In the genomic region with DNA sequence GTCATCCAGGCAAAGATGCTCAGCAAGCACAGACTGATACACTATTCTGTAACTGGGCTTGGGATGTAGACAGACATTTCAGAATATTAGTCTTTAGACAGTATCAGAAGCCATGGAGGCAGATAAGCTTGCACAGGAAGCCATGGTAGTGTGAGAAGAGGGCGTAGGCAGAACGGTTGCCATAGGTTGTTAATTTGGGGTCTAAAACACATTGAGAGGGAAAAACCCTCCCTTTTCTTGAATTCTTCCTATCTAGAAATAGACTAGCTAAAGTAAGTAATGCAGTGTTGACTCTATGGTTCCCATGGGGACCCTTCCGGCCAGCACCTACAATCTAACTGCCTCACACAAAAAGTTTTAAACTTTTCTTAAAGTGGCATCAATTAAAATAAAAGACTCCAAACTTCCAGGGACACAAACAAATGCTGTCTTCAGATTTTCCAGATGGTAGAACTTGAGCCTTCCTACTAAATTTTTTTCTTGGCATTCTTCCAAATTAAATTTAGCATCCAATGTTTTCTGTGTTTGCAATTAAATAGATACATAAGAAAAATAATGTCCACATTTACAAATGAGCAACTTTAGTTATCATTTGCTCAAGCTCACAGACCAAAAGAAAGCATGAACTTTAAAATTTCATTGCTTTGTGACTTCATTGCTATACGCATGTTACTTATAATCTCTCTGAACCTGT, we compare ENCODE assay signal across 9 cellular contexts. TPM values are rescaled to one million over a fixed set of nuclear protein-coding genes. Genes with fewer than 3 reads are reported as not detected.
DNase-seq lines count a peak whose midpoint lies in the region; ATAC-seq and TF ChIP-seq lines count a peak whose summit lies in the region.
"Had no signal": no experiment of that assay in that cellular context is flagged by ENCODE, and none has a peak within 500 bp of the region (broad histone marks: within the 10 kb centered on the region; RNA-seq: fewer than 3 reads in every experiment).

No MANE protein-coding gene starts in this region.

- DNase-seq in GM10266 (ENCODE audit: extremely low spot score), result peak; percentile 55
- DNase-seq in MG63, result no peak
- DNase-seq in ovary, result no peak
- no peak for DNase-seq in D341Med (ENCODE audit: low spot score)
- no peak for DNase-seq in NCI-H1930 (lab: John Stamatoyannopoulos, UW)
- no peak for DNase-seq in DMS79 (lab: John Stamatoyannopoulos, UW)
- DNase-seq: NCI-H524 treated with DMSO at 0.1 percent for 48 hours had no signal

- peaks cover 54% of the 10 kb centered on the region for H3K36me3 ChIP-seq in MG63
- H3K36me3 ChIP-seq in ectodermal cell (ENCODE audit: control insufficient read depth, insufficient read depth, low read length), result peaks cover 34% of the 10 kb centered on the region
- H3K36me3 ChIP-seq in ovary, result no peaks in the 10 kb centered on the region

- no peak overlapping the region for H3K27ac ChIP-seq in ectodermal cell (ENCODE audit: insufficient read depth, low read depth, low read length, poor library complexity, severe bottlenecking)
- H3K27ac ChIP-seq in ovary, result no peak overlapping the region

- peak overlapping the region; percentile 99 for H3K4me3 ChIP-seq in MG63
- peak overlapping the region; percentile 73 for H3K4me3 ChIP-seq in ectodermal cell (ENCODE audit: insufficient read depth, low read depth, low read length)
- peak overlapping the region; percentile 86 for H3K4me3 ChIP-seq in ovary

- H3K9me3 ChIP-seq in MG63, result no peaks in the 10 kb centered on the region
- no peaks in the 10 kb centered on the region for H3K9me3 ChIP-seq in ectodermal cell (ENCODE audit: control insufficient read depth, low read length)
- no peaks in the 10 kb centered on the region for H3K9me3 ChIP-seq in ovary

- 94 to 97% methylated on average over 3 of the region's 4 CpGs for WGBS in ectodermal cell, 2 experiments
- 53 to 92% (median 84%) methylated on average over 4 of the region's 4 CpGs for WGBS in ovary, 3 donors

- TF ChIP-seq CTCF in GM10266 (IDR thresholded peaks at IDR 0.05; ENCODE audit: control insufficient read depth, insufficient read depth, low read depth, missing control alignments) (no peak), ovary (IDR thresholded peaks at IDR 0.05) (no peak)

- H3K4me1 ChIP-seq in ectodermal cell (ENCODE audit: control insufficient read depth, insufficient read depth, low read length) (peaks cover 15% of the 10 kb centered on the region), ovary (ENCODE audit: insufficient read depth) (peaks cover 6% of the 10 kb centered on the region)

- intact Hi-C loops in ovary (cut with DNase I), result no loop called here

- TF ChIP-seq EP300 in ovary (IDR thresholded peaks at IDR 0.05), result no peak

- TF ChIP-seq POLR2A in ovary (IDR thresholded peaks at IDR 0.05), result no peak

- H3K27me3 ChIP-seq in MG63 (no peaks in the 10 kb centered on the region), ectodermal cell (ENCODE audit: control insufficient read depth, insufficient read depth, low read length, poor library complexity, severe bottlenecking) (no peaks in the 10 kb centered on the region), ovary (no peaks in the 10 kb centered on the region)

- ATAC-seq in GM21576 (IDR thresholded peaks at IDR 0.05; ENCODE audit: unreplicated experiment), result no peak

RNA-seq across cellular contexts. Expression of a gene that starts 1.9 kb away (rescaled TPM):
- 75.7 and 79.7 TPM in 2 replicates for total RNA-seq in MG63 (2014; rRNA removed; shearing (Covaris generic); ENCODE audit: low replicate concordance)
- polyA plus RNA-seq in ectodermal cell (2013, experiment 1 of 4), result 102 TPM
- 104 TPM for polyA plus RNA-seq in ectodermal cell (2013, experiment 2 of 4)
- 81.3 TPM for polyA plus RNA-seq in ectodermal cell (2013, experiment 3 of 4)
- 89.4 TPM for polyA plus RNA-seq in ectodermal cell (2013, experiment 4 of 4)
- 10 to 100 TPM; 39.6 to 57.8 (median 50.7) TPM for total RNA-seq in ovary
- polyA plus RNA-seq in ovary, result 10 to 100 TPM; 34.2 to 56.7 TPM

RNA-seq across cellular contexts. Expression of a gene that starts 2.1 kb away (rescaled TPM):
- total RNA-seq in MG63 (2014; rRNA removed; shearing (Covaris generic); ENCODE audit: low replicate concordance), result 0.59 and 1.4 TPM in 2 replicates
- 5.7 TPM for polyA plus RNA-seq in ectodermal cell (2013, experiment 1 of 4)
- polyA plus RNA-seq in ectodermal cell (2013, experiment 2 of 4), result 5.0 TPM
- polyA plus RNA-seq in ectodermal cell (2013, experiment 3 of 4), result 3.8 TPM
- 4.3 TPM for polyA plus RNA-seq in ectodermal cell (2013, experiment 4 of 4)
- total RNA-seq in ovary, result 1 to 10 TPM; 2.6 to 7.3 (median 6.0) TPM
- 1 to 10 TPM; 5.1 to 5.6 TPM for polyA plus RNA-seq in ovary

RNA-seq across cellular contexts. Expression of a gene that starts 29.3 kb away (rescaled TPM):
- total RNA-seq in MG63 (2014; rRNA removed; shearing (Covaris generic); ENCODE audit: low replicate concordance), result 17.2 and 21.6 TPM in 2 replicates
- polyA plus RNA-seq in ectodermal cell (2013, experiment 1 of 4), result 31.5 TPM
- polyA plus RNA-seq in ectodermal cell (2013, experiment 2 of 4), result 26.6 TPM
- 24.5 TPM for polyA plus RNA-seq in ectodermal cell (2013, experiment 3 of 4)
- 31.3 TPM for polyA plus RNA-seq in ectodermal cell (2013, experiment 4 of 4)
- 10 to 100 TPM; 31.6 to 69.4 (median 43.3) TPM for total RNA-seq in ovary
- polyA plus RNA-seq in ovary, result 10 to 100 TPM; 57.4 to 79.2 TPM

RNA-seq across cellular contexts. Expression of a gene that starts 31.1 kb away (rescaled TPM):
- total RNA-seq in MG63 (2014; rRNA removed; shearing (Covaris generic); ENCODE audit: low replicate concordance), result 14.8 and 23.7 TPM in 2 replicates
- 20.7 TPM for polyA plus RNA-seq in ectodermal cell (2013, experiment 1 of 4)
- 18.9 TPM for polyA plus RNA-seq in ectodermal cell (2013, experiment 2 of 4)
- polyA plus RNA-seq in ectodermal cell (2013, experiment 3 of 4), result 13.0 TPM
- polyA plus RNA-seq in ectodermal cell (2013, experiment 4 of 4), result 16.5 TPM
- total RNA-seq in ovary, result 10 to 100 TPM in 6 of 7 donors, 1 to 10 TPM in 1; 8.6 to 40.6 (median 33.1) TPM
- 10 to 100 TPM in 1 of 2 donors, 1 to 10 TPM in 1; 4.4 to 24.6 TPM for polyA plus RNA-seq in ovary
